Comparison of ENCODE assay signal across 10 cellular contexts in the genomic region with DNA sequence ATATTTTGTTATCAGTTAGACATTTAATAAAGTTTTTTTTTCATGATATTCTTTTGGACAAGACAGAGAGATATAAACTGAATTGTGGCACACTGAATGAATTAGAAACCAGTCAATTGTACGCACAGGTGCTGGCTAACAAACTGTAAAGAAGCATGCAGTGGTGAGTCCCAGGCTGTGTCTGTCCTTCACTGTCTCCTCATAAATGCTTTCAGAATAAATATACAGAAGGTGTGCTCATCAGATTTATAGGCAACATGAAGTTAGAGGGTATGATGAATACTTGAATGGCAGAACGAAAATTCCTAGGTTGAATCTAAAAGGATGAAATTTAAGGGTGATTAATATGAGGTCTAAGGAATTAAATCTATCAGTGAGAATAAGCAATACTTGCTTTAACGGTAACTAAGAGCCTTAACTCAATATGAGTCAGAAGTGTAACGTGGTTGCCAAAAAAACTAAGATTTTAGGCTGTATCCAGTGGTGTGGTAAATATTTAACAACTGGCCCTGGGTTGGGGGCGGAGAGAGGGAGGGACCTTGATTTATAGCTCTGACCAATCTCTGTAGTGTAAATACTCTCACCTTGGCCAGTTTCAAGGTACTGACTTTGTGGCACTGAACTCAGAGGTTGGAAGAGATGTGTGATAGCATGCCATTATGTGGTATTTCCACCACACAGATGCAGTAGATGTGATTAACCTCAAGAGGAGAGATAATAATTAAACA. TPM values are rescaled to one million over a fixed set of nuclear protein-coding genes. Genes with fewer than 3 reads are reported as not detected.
DNase-seq lines count a peak whose midpoint lies in the region; ATAC-seq and TF ChIP-seq lines count a peak whose summit lies in the region.
"Had no signal": no experiment of that assay in that cellular context is flagged by ENCODE, and none has a peak within 500 bp of the region (broad histone marks: within the 10 kb centered on the region; RNA-seq: fewer than 3 reads in every experiment).

No MANE protein-coding gene starts in this region.

- H3K27ac ChIP-seq in mammary epithelial cell (ENCODE audit: insufficient read depth, low read depth, low read length) (no peak overlapping the region), smooth muscle cell (ENCODE audit: low read depth) (no peak overlapping the region), testis (no peak overlapping the region)
- H3K27ac ChIP-seq: Peyer's patch had no signal

- no peaks in the 10 kb centered on the region for H3K36me3 ChIP-seq in mammary epithelial cell (ENCODE audit: insufficient read depth, low read length)
- no peaks in the 10 kb centered on the region for H3K36me3 ChIP-seq in smooth muscle cell (ENCODE audit: low read depth)
- H3K36me3 ChIP-seq in testis (ENCODE audit: low read depth, missing control alignments): no peaks in the 10 kb centered on the region
- H3K36me3 ChIP-seq: Peyer's patch had no signal

- dilution Hi-C loops in mammary epithelial cell (cut with HindIII; ENCODE audit: low sequenced_read_pairs): no loop called here

- in situ Hi-C loops in mammary epithelial cell (cut with MboI; ENCODE audit: low sequenced_read_pairs in 2 of 2): no loop called here

- H3F3A ChIP-seq in smooth muscle cell (ENCODE audit: low read depth): no peaks in the 10 kb centered on the region

- TF ChIP-seq CTCF in mammary epithelial cell (conservative IDR thresholded peaks at IDR 0.05 in 1 of 2, IDR thresholded peaks at IDR 0.05 in 1 of 2; ENCODE audit: extremely low read depth in 1 of 2, insufficient read depth in 1 of 2, low read depth in 1 of 2, low read length in 2 of 2) (no peak), smooth muscle cell (IDR thresholded peaks at IDR 0.05; ENCODE audit: borderline replicate concordance, insufficient read depth, poor library complexity, severe bottlenecking) (no peak), testis (IDR thresholded peaks at IDR 0.05) (no peak)

- H3K4me3 ChIP-seq in mammary epithelial cell (replicated peaks in 1 of 3; ENCODE audit: insufficient read depth in 1 of 3, low read depth in 2 of 3, low read length in 3 of 3): no peak overlapping the region
- H3K4me3 ChIP-seq in smooth muscle cell: no peak overlapping the region
- H3K4me3 ChIP-seq in testis: no peak overlapping the region
- H3K4me3 ChIP-seq: Peyer's patch had no signal

- H4K20me1 ChIP-seq in mammary epithelial cell (ENCODE audit: insufficient read depth, low read length) (no peaks in the 10 kb centered on the region), smooth muscle cell (ENCODE audit: low read depth) (no peaks in the 10 kb centered on the region)

- DNase-seq in NK-92 treated with Interleukin-12 subunit alpha and Interleukin-12 subunit beta, amount 100 ng/mL, for 24 hours (lab: John Stamatoyannopoulos, UW): peak; percentile 25
- DNase-seq in NK-92 (lab: John Stamatoyannopoulos, UW; ENCODE audit: unreplicated experiment) (no peak), mammary epithelial cell (peak; percentile 40), smooth muscle cell (lab: John Stamatoyannopoulos, UW; ENCODE audit: unreplicated experiment) (no peak), epidermal melanocyte (ENCODE audit: insufficient read length, low spot score) (no peak), testis (no peak), occipital lobe (lab: John Stamatoyannopoulos, UW) (no peak)
- DNase-seq: hypothalamus, Peyer's patch had no signal

- H3K4me1 ChIP-seq in mammary epithelial cell (ENCODE audit: insufficient read depth, low read length) (peaks cover 32% of the 10 kb centered on the region), smooth muscle cell (ENCODE audit: low read depth) (peaks cover 4% of the 10 kb centered on the region), testis (no peaks in the 10 kb centered on the region)
- H3K4me1 ChIP-seq: Peyer's patch had no signal

- H3K79me2 ChIP-seq in mammary epithelial cell (ENCODE audit: insufficient read depth, low read length) (no peaks in the 10 kb centered on the region), smooth muscle cell (ENCODE audit: low read depth) (no peaks in the 10 kb centered on the region)

- no peaks in the 10 kb centered on the region for H3K9me3 ChIP-seq in mammary epithelial cell (replicated peaks; ENCODE audit: insufficient read depth, low read length)
- H3K9me3 ChIP-seq in smooth muscle cell (replicated peaks; ENCODE audit: low read depth): no peaks in the 10 kb centered on the region
- H3K9me3 ChIP-seq in testis: no peaks in the 10 kb centered on the region
- H3K9me3 ChIP-seq: Peyer's patch had no signal

- no peak overlapping the region for H2AFZ ChIP-seq in mammary epithelial cell (ENCODE audit: low read depth, low read length)
- H2AFZ ChIP-seq in smooth muscle cell (ENCODE audit: low read depth): peak overlapping the region; percentile 27

- 63% methylated on average over 5 of the region's 5 CpGs for WGBS in mammary epithelial cell (ENCODE audit: low coverage, missing lambda C conversion rate)
- 73% methylated on average over 5 of the region's 5 CpGs for WGBS in smooth muscle cell (ENCODE audit: low lambda C conversion rate)
- WGBS in testis, 2 donors: 91 to 92% methylated on average over 5 of the region's 5 CpGs

- intact Hi-C loops in mammary epithelial cell (cut with micrococcal nuclease): loop anchor here (1.0 kb wide), 1 partner anchor 8 kb away; no protein-coding TSS in a partner anchor
- intact Hi-C loops in testis (cut with DNase I; ENCODE audit: low total_unique reads): no loop called here

- ATAC-seq in HG03354 (IDR thresholded peaks at IDR 0.05; ENCODE audit: poor library complexity, severe bottlenecking, unreplicated experiment): peak; percentile 87

- no TSS peak for BruUV-seq in mammary epithelial cell (replicated peaks; lab: Mats Ljungman, UMichigan)

- H3K9ac ChIP-seq in mammary epithelial cell (ENCODE audit: insufficient read depth, low read length): no peak overlapping the region
- no peak overlapping the region for H3K9ac ChIP-seq in smooth muscle cell (ENCODE audit: low read depth)

- H3K4me2 ChIP-seq in mammary epithelial cell (ENCODE audit: insufficient read depth, low read depth, low read length): no peak overlapping the region
- H3K4me2 ChIP-seq in smooth muscle cell: no peak overlapping the region

- TF ChIP-seq POLR2A in testis (IDR thresholded peaks at IDR 0.05): no peak

- CTCF ChIA-PET in mammary epithelial cell (lab: Charles Lee; ENCODE audit: low non-redundant PET): no interaction called here

- H3K27me3 ChIP-seq in mammary epithelial cell (ENCODE audit: insufficient read depth, low read length): no peaks in the 10 kb centered on the region
- no peaks in the 10 kb centered on the region for H3K27me3 ChIP-seq in smooth muscle cell (ENCODE audit: low read depth)
- H3K27me3 ChIP-seq in testis: no peaks in the 10 kb centered on the region
- H3K27me3 ChIP-seq: Peyer's patch had no signal

RNA-seq across cellular contexts. Expression of a gene that starts 41.9 kb away (rescaled TPM):
- 10 to 100 TPM; 86.2 to 97.0 TPM for total RNA-seq in mammary epithelial cell
- 27.9 TPM for polyA plus RNA-seq in mammary epithelial cell
- 137 TPM for polyA minus RNA-seq in mammary epithelial cell
- 33.3 and 47.7 TPM in 2 replicates for total RNA-seq in smooth muscle cell
- polyA plus RNA-seq in smooth muscle cell: 26.9 and 48.0 TPM in 2 replicates
- 10 to 100 TPM; 47.9 to 62.1 TPM for total RNA-seq in testis
- 20.3 TPM for polyA plus RNA-seq in testis (ENCODE audit: insufficient read depth, low read depth, low replicate concordance)
- total RNA-seq in occipital lobe: 37.7 TPM

RNA-seq across cellular contexts. Expression of a gene that starts 56.4 kb away (rescaled TPM):
- 100 to 1,000 TPM in 1 of 2 donors, 10 to 100 TPM in 1; 71.0 to 147 TPM for total RNA-seq in mammary epithelial cell
- 148 TPM for polyA plus RNA-seq in mammary epithelial cell
- 222 TPM for polyA minus RNA-seq in mammary epithelial cell
- total RNA-seq in smooth muscle cell: 13.3 and 14.7 TPM in 2 replicates
- 32.8 and 56.6 TPM in 2 replicates for polyA plus RNA-seq in smooth muscle cell
- total RNA-seq in testis: 10 to 100 TPM; 27.1 to 30.2 TPM
- 71.2 TPM for polyA plus RNA-seq in testis (ENCODE audit: insufficient read depth, low read depth, low replicate concordance)
- 3.4 TPM for total RNA-seq in occipital lobe

Comparison
In these comparisons a context has a peak if more than half of its experiments do, and no peak if none do; other contexts are left out.
1. DNase-seq: peak in NK-92 treated with Interleukin-12 subunit alpha and Interleukin-12 subunit beta, amount 100 ng/mL, for 24 hours (single experiment) and mammary epithelial cell (single experiment); none in NK-92 (single experiment), smooth muscle cell (single experiment), epidermal melanocyte (single experiment), testis (single experiment) and occipital lobe (single experiment).